27 cellular contexts compared by ENCODE assay signal in the genomic region with DNA sequence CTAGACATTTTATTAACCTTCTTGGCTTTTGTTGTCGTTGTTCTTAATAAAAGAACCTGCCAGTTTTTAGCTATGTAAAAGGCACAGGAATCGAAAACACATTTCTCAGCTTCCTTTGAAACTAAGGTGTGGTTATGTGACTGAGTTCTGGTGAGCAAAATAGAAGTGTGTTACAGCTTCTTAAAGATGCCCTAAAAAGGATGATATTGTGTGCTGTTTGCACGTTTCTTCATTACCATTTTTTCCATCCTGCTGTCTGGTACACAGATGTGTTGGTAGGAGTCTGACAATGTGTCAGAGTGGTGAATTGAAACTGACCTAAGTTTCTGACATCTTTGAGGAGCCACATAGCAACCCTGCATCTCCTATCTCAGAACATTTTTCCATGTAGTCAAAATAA.
"Had no signal": no experiment of that assay in that cellular context is flagged by ENCODE, and none has a peak within 500 bp of the region (broad histone marks: within the 10 kb centered on the region; RNA-seq: fewer than 3 reads in every experiment).

No MANE protein-coding gene starts in this region.

- H3K27me3 ChIP-seq: ascending aorta, cardiac muscle cell had no signal

- H3K36me3 ChIP-seq: ascending aorta, cardiac muscle cell had no signal

- ATAC-seq: activated CD8-positive, alpha-beta T cell treated with anti-CD3 and anti-CD28 coated beads for 36 hours; activated naive CD8-positive, alpha-beta T cell treated with anti-CD3 and anti-CD28 coated beads, Interleukin-2, amount 50 U/mL, for 24 hours; activated T-cell treated with anti-CD3 and anti-CD28 coated beads, Interleukin-2, amount 50 U/mL, for 4 hours; activated T-cell treated with anti-CD3 and anti-CD28 coated beads, Interleukin-2, amount 50 U/mL, for 72 hours had no signal

- H3K27ac ChIP-seq: ascending aorta, cardiac muscle cell, VCaP had no signal

- DNase-seq: activated B cell treated with CpG ODN at 0.5 μM for 24 hours; activated CD4-positive, alpha-beta memory T cell treated with anti-CD3 and anti-CD28 coated beads for 36 hours; activated CD4-positive, alpha-beta T cell treated with anti-CD3 and anti-CD28 coated beads for 4 hours; activated CD4-positive, alpha-beta T cell treated with anti-CD3 and anti-CD28 coated beads, Interleukin-2, amount 10 ng/mL, durations not matched to agents 24 days and 14 days; activated CD4-positive, alpha-beta T cell treated with anti-CD3 and anti-CD28 coated beads, Interleukin-2, amount 50 U/mL, for 1 hour; activated CD4-positive, alpha-beta T cell treated with anti-CD3 and anti-CD28 coated beads, Interleukin-2, amount 50 U/mL, for 4 hours; activated CD4-positive, CD25-positive, alpha-beta regulatory T cell treated with anti-CD3 and anti-CD28 coated beads, Interleukin-2, amount 50 U/mL, for 72 hours; activated CD8-positive, alpha-beta memory T cell treated with anti-CD3 and anti-CD28 coated beads, Interleukin-2, amount 50 U/mL, for 4 hours; activated CD8-positive, alpha-beta T cell treated with anti-CD3 and anti-CD28 coated beads for 36 hours; activated effector memory CD4-positive, alpha-beta T cell treated with Interleukin-2 at 50 U/mL for 16 hours; activated gamma-delta T cell; activated naive CD4-positive, alpha-beta T cell treated with anti-CD3 and anti-CD28 coated beads, Interleukin-2, amount 10 ng/mL, durations not matched to agents 7 days and 5 days; activated naive CD4-positive, alpha-beta T cell treated with Interleukin-2 at 50 U/mL for 16 hours; activated naive CD8-positive, alpha-beta T cell treated with anti-CD3 and anti-CD28 coated beads, Interleukin-2, amount 10 ng/mL, durations not matched to agents 7 days and 5 days; activated naive CD8-positive, alpha-beta T cell treated with anti-CD3 and anti-CD28 coated beads, Interleukin-2, amount 50 U/mL, for 24 hours; activated T-cell treated with anti-CD3 and anti-CD28 coated beads for 4 hours; activated T-cell treated with anti-CD3 and anti-CD28 coated beads, Interleukin-2, amount 50 U/mL, for 1 hour; activated T-cell treated with anti-CD3 and anti-CD28 coated beads, Interleukin-2, amount 50 U/mL, for 4 hours; activated T-cell treated with anti-CD3 and anti-CD28 coated beads, Interleukin-2, amount 50 U/mL, for 72 hours; amygdala; anterior cingulate cortex; caudate nucleus; cerebellar nuclear complex; T-helper 9 cell had no signal

- H3K4me1 ChIP-seq: ascending aorta had no signal

- H3K9me3 ChIP-seq: ascending aorta had no signal

- H3K4me3 ChIP-seq: ascending aorta, cardiac muscle cell had no signal
